Comparison of ENCODE assay signal across 18 cellular contexts in the genomic region with DNA sequence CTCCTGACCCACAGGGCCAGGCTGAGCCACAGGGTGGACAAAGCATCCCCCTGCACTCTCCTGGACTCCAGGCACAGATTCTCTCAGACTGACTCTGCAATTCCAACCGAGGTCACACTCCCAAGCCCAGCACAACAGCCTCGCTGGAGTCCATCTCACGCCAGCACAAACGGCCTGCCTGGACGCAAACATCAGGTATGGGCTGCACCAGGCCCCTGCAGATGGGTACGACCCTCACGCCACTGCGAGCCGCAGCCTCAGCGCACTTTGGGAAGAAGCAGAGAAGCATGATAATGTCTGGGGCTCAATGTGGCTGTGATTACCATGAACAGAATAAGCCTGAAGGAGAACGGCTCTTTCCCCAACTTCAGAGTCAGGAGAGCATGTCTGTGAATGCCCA.
DNase-seq lines count a peak whose midpoint lies in the region; ATAC-seq, FAIRE-seq and TF ChIP-seq lines count a peak whose summit lies in the region.
"Had no signal": no experiment of that assay in that cellular context is flagged by ENCODE, and none has a peak within 500 bp of the region (broad histone marks: within the 10 kb centered on the region; RNA-seq: fewer than 3 reads in every experiment).

No MANE protein-coding gene starts in this region.

- H3K79me2 ChIP-seq in PC-3 (ENCODE audit: low read length), result no peaks in the 10 kb centered on the region

- H3K27ac Mint-ChIP-seq in nephron progenitor cell, result peak overlapping the region; percentile 57
- H3K27ac Mint-ChIP-seq in type B pancreatic cell, result peak overlapping the region; percentile 78
- H3K27ac Mint-ChIP-seq in activated naive CD4-positive, alpha-beta T cell treated with anti-CD3 and anti-CD28 coated beads, Interleukin-2, amount 10 ng/mL, durations not matched to agents 7 days and 5 days, result no peak overlapping the region
- H3K27ac Mint-ChIP-seq: HFFc6 had no signal

- H3K36me3 ChIP-seq in PC-3 (ENCODE audit: low read depth, low read length), result no peaks in the 10 kb centered on the region
- no peaks in the 10 kb centered on the region for H3K36me3 ChIP-seq in kidney (ENCODE audit: control insufficient read depth in 1 of 2, insufficient read depth in 2 of 2, low read length in 2 of 2)
- H3K36me3 ChIP-seq: SJCRH30 had no signal

- H3K27me3 ChIP-seq in PC-3 (ENCODE audit: low read length), result no peaks in the 10 kb centered on the region
- H3K27me3 ChIP-seq: SJCRH30 had no signal

- H3K9me2 ChIP-seq in PC-3 (replicated peaks; ENCODE audit: low read length), result no peaks in the 10 kb centered on the region

- no peak for ATAC-seq in PC-3
- ATAC-seq in GM19328 (IDR thresholded peaks at IDR 0.05; ENCODE audit: unreplicated experiment), result no peak
- no peak for ATAC-seq in GM21529 (IDR thresholded peaks at IDR 0.05; ENCODE audit: unreplicated experiment)

- H3K27ac ChIP-seq in PC-3 (ENCODE audit: low read length) (no peak overlapping the region), kidney (ENCODE audit: low read depth in 2 of 2, low read length in 2 of 2) (no peak overlapping the region)
- H3K27ac ChIP-seq: C4-2B, KMS-11, PC-9, SJCRH30 had no signal

- H3K9ac ChIP-seq in PC-3 (ENCODE audit: low read length) (no peak overlapping the region), kidney (ENCODE audit: low read length in 2 of 2) (no peak overlapping the region)
- H3K9ac ChIP-seq: KMS-11 had no signal

- CTCF ChIA-PET in PC-3 (lab: Charles Lee), result no interaction called here
- CTCF ChIA-PET in activated naive CD4-positive, alpha-beta T cell treated with anti-CD3 and anti-CD28 coated beads, Interleukin-2, amount 10 ng/mL, durations not matched to agents 7 days and 5 days (lab: Charles Lee), result no interaction called here

- no peak for DNase-seq in PC-3
- peak; percentile 66 for DNase-seq in kidney
- DNase-seq in nephron progenitor cell, result no peak
- no peak for DNase-seq in type B pancreatic cell (ENCODE audit: extremely low spot score, unreplicated experiment)
- no peak for DNase-seq in activated naive CD4-positive, alpha-beta T cell treated with anti-CD3 and anti-CD28 coated beads, Interleukin-2, amount 10 ng/mL, durations not matched to agents 7 days and 5 days
- DNase-seq: DMS79, H7, HFFc6, NCI-H187 treated with DMSO at 0.1 percent for 48 hours, NCI-H2227 treated with DMSO at 0.1 percent for 48 hours, NCI-H524, NCI-H82, SJCRH30 had no signal

- no peak overlapping the region for H3K4me3 Mint-ChIP-seq in nephron progenitor cell
- no peak overlapping the region for H3K4me3 Mint-ChIP-seq in type B pancreatic cell
- no peak overlapping the region for H3K4me3 Mint-ChIP-seq in activated naive CD4-positive, alpha-beta T cell treated with anti-CD3 and anti-CD28 coated beads, Interleukin-2, amount 10 ng/mL, durations not matched to agents 7 days and 5 days
- H3K4me3 Mint-ChIP-seq: HFFc6 had no signal

- H3K36me3 Mint-ChIP-seq in nephron progenitor cell (ENCODE audit: low read depth) (no peaks in the 10 kb centered on the region), type B pancreatic cell (no peaks in the 10 kb centered on the region)
- H3K36me3 Mint-ChIP-seq in activated naive CD4-positive, alpha-beta T cell treated with anti-CD3 and anti-CD28 coated beads, Interleukin-2, amount 10 ng/mL, durations not matched to agents 7 days and 5 days, result no peaks in the 10 kb centered on the region

- H3K4me1 Mint-ChIP-seq in nephron progenitor cell, result peaks cover 23% of the 10 kb centered on the region
- no peaks in the 10 kb centered on the region for H3K4me1 Mint-ChIP-seq in type B pancreatic cell (ENCODE audit: unreplicated experiment)
- H3K4me1 Mint-ChIP-seq in activated naive CD4-positive, alpha-beta T cell treated with anti-CD3 and anti-CD28 coated beads, Interleukin-2, amount 10 ng/mL, durations not matched to agents 7 days and 5 days, result no peaks in the 10 kb centered on the region

- TF ChIP-seq CTCF in PC-3 (conservative IDR thresholded peaks at IDR 0.05; ENCODE audit: low read depth, low read length), result no peak
- no peak for TF ChIP-seq CTCF in kidney (IDR thresholded peaks at IDR 0.05; ENCODE audit: borderline replicate concordance, extremely low read depth, insufficient read depth)
- no peak for TF ChIP-seq CTCF in nephron progenitor cell (IDR thresholded peaks at IDR 0.05)
- no peak for TF ChIP-seq CTCF in type B pancreatic cell (conservative IDR thresholded peaks at IDR 0.05)

- no peaks in the 10 kb centered on the region for H3K9me3 ChIP-seq in PC-3 (ENCODE audit: low read length)
- H3K9me3 ChIP-seq in kidney (ENCODE audit: control insufficient read depth in 1 of 2, low read length in 2 of 2), result no peaks in the 10 kb centered on the region
- H3K9me3 ChIP-seq: SJCRH30 had no signal

- H3K4me3 ChIP-seq in PC-3 (ENCODE audit: low read length), result no peak overlapping the region
- no peak overlapping the region for H3K4me3 ChIP-seq in kidney (ENCODE audit: low read length in 2 of 2)
- H3K4me3 ChIP-seq: PC-9, SJCRH30 had no signal

- H3K4me2 ChIP-seq in PC-3 (ENCODE audit: low read length), result no peak overlapping the region; the same call in 1 of the 2 replicates
- H3K4me2 ChIP-seq: KMS-11, PC-9 had no signal

- H3K9me3 Mint-ChIP-seq in nephron progenitor cell (no peaks in the 10 kb centered on the region), type B pancreatic cell (no peaks in the 10 kb centered on the region)
- H3K9me3 Mint-ChIP-seq in activated naive CD4-positive, alpha-beta T cell treated with anti-CD3 and anti-CD28 coated beads, Interleukin-2, amount 10 ng/mL, durations not matched to agents 7 days and 5 days, result no peaks in the 10 kb centered on the region

- POLR2A ChIA-PET in PC-3 (lab: Charles Lee; ENCODE audit: unreplicated experiment), result no interaction called here

- H3K4me1 ChIP-seq in PC-3 (ENCODE audit: insufficient read depth, low read length) (0 out of 2 replicates have a peak, but pooled peaks cover 6% of the 10 kb centered on the region), kidney (ENCODE audit: control insufficient read depth in 1 of 2, insufficient read depth in 1 of 2, low read depth in 1 of 2, low read length in 2 of 2) (peaks cover 0 to 4% of the 10 kb centered on the region in 2 donors)
- H3K4me1 ChIP-seq: SJCRH30 had no signal

- H4K20me1 ChIP-seq in PC-3 (ENCODE audit: low read length), result no peaks in the 10 kb centered on the region

- intact Hi-C loops in PC-3 (cut with micrococcal nuclease) (no loop called here), kidney (cut with DNase I) (no loop called here)

- BruUV-seq in PC-3 (replicated peaks; lab: Mats Ljungman, UMichigan), result no TSS peak

- H3K27me3 Mint-ChIP-seq in nephron progenitor cell (ENCODE audit: low read depth, poor library complexity), result no peaks in the 10 kb centered on the region
- no peaks in the 10 kb centered on the region for H3K27me3 Mint-ChIP-seq in type B pancreatic cell
- H3K27me3 Mint-ChIP-seq in activated naive CD4-positive, alpha-beta T cell treated with anti-CD3 and anti-CD28 coated beads, Interleukin-2, amount 10 ng/mL, durations not matched to agents 7 days and 5 days, result no peaks in the 10 kb centered on the region

- no peak for FAIRE-seq in kidney (lab: Jason Lieb, UNC)

- H3F3A ChIP-seq in PC-3 (ENCODE audit: low read length, unreplicated experiment), result no peaks in the 10 kb centered on the region

- H2AFZ ChIP-seq in PC-3 (ENCODE audit: low read length), result peak overlapping the region; percentile 33; the same call in 1 of the 2 replicates
- H2AFZ ChIP-seq: PC-9 had no signal
